In genomic region chr22:30572840-30573593, GRCh38 we compare ENCODE assay signal across 1 cellular context.
TF ChIP-seq lines count a peak whose summit lies in the region.

No MANE protein-coding gene starts in this region.

TF ChIP-seq in HepG2, 621 proteins besides CTCF, POLR2A, EP300 and RAD21 (continued from another document):
- TF ChIP-seq FOXO4 (CRISPR knock-in tag; conservative IDR thresholded peaks at IDR 0.05) (no peak), MLXIP (CRISPR knock-in tag; IDR thresholded peaks at IDR 0.05; ENCODE audit: borderline replicate concordance) (no peak), ZMYM4 (CRISPR knock-in tag; IDR thresholded peaks at IDR 0.05) (no peak), MATR3 (CRISPR knock-in tag; IDR thresholded peaks at IDR 0.05) (no peak), AGO2 (optimal IDR thresholded peaks at IDR 0.05; ENCODE audit: low read depth, low read length) (peak; percentile 32), PAXIP1 (CRISPR knock-in tag; conservative IDR thresholded peaks at IDR 0.05) (0 out of 2 replicates have a peak, but pooled peaks have one; percentile 23), IKZF1 (IDR thresholded peaks at IDR 0.05) (no peak), RFXANK (CRISPR knock-in tag; IDR thresholded peaks at IDR 0.05) (no peak), ZFAT (CRISPR knock-in tag; conservative IDR thresholded peaks at IDR 0.05) (no peak), TBX2 (CRISPR knock-in tag; IDR thresholded peaks at IDR 0.05; ENCODE audit: borderline replicate concordance) (peak; percentile 44; the same call in 1 of the 2 replicates), SAP130 (CRISPR knock-in tag; IDR thresholded peaks at IDR 0.05; ENCODE audit: low read depth) (peak; percentile 34; the same call in 1 of the 2 replicates), ARHGAP35 (CRISPR knock-in tag; IDR thresholded peaks at IDR 0.05; ENCODE audit: borderline replicate concordance) (no peak), HNRNPUL1 (IDR thresholded peaks at IDR 0.05; ENCODE audit: low read depth, low read length) (no peak), THRA (CRISPR knock-in tag; IDR thresholded peaks at IDR 0.05; ENCODE audit: borderline replicate concordance) (no peak), SIN3A (IDR thresholded peaks at IDR 0.05; ENCODE audit: borderline replicate concordance, low read depth, low read length) (no peak), ZNF629 (CRISPR knock-in tag; conservative IDR thresholded peaks at IDR 0.05) (peak; percentile 77), ZFP36 (IDR thresholded peaks at IDR 0.05; ENCODE audit: borderline replicate concordance, low read depth, low read length, partially characterized antibody) (no peak), ZNF335 (CRISPR knock-in tag; IDR thresholded peaks at IDR 0.05) (no peak), ZNF354B (CRISPR knock-in tag; IDR thresholded peaks at IDR 0.05) (no peak), ZSCAN9 (CRISPR knock-in tag; IDR thresholded peaks at IDR 0.05; ENCODE audit: borderline replicate concordance) (no peak), ARID4A (CRISPR knock-in tag; IDR thresholded peaks at IDR 0.05; ENCODE audit: borderline replicate concordance) (0 out of 2 replicates have a peak, but pooled peaks have one; percentile 20), ZNF83 (CRISPR knock-in tag; IDR thresholded peaks at IDR 0.05; ENCODE audit: borderline replicate concordance) (no peak), HOXA5 (CRISPR knock-in tag; IDR thresholded peaks at IDR 0.05) (no peak), WIZ (CRISPR knock-in tag; IDR thresholded peaks at IDR 0.05) (no peak), ZNF670 (CRISPR knock-in tag; IDR thresholded peaks at IDR 0.05; ENCODE audit: borderline replicate concordance) (no peak), ISL2 (CRISPR knock-in tag; IDR thresholded peaks at IDR 0.05) (no peak), ZBTB44 (CRISPR knock-in tag; IDR thresholded peaks at IDR 0.05) (no peak), PAWR (CRISPR knock-in tag; IDR thresholded peaks at IDR 0.05; ENCODE audit: borderline replicate concordance) (no peak), SIX4 (CRISPR knock-in tag; IDR thresholded peaks at IDR 0.05) (no peak), ZMAT3 (CRISPR knock-in tag; conservative IDR thresholded peaks at IDR 0.05) (no peak)
- TF ChIP-seq, protein P1, sequence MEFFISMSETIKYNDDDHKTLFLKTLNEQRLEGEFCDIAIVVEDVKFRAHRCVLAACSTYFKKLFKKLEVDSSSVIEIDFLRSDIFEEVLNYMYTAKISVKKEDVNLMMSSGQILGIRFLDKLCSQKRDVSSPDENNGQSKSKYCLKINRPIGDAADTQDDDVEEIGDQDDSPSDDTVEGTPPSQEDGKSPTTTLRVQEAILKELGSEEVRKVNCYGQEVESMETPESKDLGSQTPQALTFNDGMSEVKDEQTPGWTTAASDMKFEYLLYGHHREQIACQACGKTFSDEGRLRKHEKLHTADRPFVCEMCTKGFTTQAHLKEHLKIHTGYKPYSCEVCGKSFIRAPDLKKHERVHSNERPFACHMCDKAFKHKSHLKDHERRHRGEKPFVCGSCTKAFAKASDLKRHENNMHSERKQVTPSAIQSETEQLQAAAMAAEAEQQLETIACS (CRISPR knock-in tag; IDR thresholded peaks at IDR 0.05) = no peak
- TF ChIP-seq, protein P2, sequence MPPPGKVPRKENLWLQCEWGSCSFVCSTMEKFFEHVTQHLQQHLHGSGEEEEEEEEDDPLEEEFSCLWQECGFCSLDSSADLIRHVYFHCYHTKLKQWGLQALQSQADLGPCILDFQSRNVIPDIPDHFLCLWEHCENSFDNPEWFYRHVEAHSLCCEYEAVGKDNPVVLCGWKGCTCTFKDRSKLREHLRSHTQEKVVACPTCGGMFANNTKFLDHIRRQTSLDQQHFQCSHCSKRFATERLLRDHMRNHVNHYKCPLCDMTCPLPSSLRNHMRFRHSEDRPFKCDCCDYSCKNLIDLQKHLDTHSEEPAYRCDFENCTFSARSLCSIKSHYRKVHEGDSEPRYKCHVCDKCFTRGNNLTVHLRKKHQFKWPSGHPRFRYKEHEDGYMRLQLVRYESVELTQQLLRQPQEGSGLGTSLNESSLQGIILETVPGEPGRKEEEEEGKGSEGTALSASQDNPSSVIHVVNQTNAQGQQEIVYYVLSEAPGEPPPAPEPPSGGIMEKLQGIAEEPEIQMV (CRISPR knock-in tag; IDR thresholded peaks at IDR 0.05; ENCODE audit: low read depth) = no peak
- TF ChIP-seq, protein P3, sequence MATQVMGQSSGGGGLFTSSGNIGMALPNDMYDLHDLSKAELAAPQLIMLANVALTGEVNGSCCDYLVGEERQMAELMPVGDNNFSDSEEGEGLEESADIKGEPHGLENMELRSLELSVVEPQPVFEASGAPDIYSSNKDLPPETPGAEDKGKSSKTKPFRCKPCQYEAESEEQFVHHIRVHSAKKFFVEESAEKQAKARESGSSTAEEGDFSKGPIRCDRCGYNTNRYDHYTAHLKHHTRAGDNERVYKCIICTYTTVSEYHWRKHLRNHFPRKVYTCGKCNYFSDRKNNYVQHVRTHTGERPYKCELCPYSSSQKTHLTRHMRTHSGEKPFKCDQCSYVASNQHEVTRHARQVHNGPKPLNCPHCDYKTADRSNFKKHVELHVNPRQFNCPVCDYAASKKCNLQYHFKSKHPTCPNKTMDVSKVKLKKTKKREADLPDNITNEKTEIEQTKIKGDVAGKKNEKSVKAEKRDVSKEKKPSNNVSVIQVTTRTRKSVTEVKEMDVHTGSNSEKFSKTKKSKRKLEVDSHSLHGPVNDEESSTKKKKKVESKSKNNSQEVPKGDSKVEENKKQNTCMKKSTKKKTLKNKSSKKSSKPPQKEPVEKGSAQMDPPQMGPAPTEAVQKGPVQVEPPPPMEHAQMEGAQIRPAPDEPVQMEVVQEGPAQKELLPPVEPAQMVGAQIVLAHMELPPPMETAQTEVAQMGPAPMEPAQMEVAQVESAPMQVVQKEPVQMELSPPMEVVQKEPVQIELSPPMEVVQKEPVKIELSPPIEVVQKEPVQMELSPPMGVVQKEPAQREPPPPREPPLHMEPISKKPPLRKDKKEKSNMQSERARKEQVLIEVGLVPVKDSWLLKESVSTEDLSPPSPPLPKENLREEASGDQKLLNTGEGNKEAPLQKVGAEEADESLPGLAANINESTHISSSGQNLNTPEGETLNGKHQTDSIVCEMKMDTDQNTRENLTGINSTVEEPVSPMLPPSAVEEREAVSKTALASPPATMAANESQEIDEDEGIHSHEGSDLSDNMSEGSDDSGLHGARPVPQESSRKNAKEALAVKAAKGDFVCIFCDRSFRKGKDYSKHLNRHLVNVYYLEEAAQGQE (IDR thresholded peaks at IDR 0.05; ENCODE audit: borderline replicate concordance in 1 of 2, low read depth in 1 of 2, low read length in 2 of 2) = no peak
- TF ChIP-seq, protein P4, sequence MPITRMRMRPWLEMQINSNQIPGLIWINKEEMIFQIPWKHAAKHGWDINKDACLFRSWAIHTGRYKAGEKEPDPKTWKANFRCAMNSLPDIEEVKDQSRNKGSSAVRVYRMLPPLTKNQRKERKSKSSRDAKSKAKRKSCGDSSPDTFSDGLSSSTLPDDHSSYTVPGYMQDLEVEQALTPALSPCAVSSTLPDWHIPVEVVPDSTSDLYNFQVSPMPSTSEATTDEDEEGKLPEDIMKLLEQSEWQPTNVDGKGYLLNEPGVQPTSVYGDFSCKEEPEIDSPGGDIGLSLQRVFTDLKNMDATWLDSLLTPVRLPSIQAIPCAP (CRISPR knock-in tag; IDR thresholded peaks at IDR 0.05; ENCODE audit: low read depth) = no peak
